ENCODE assay signal across 24 cellular contexts in genomic region chr15:76061700-76062099, GRCh38. TPM values are rescaled to one million over a fixed set of nuclear protein-coding genes. Genes with fewer than 3 reads are reported as not detected.
"Had no signal": no experiment of that assay in that cellular context is flagged by ENCODE, and none has a peak within 500 bp of the region (broad histone marks: within the 10 kb centered on the region; RNA-seq: fewer than 3 reads in every experiment).

No MANE protein-coding gene starts in this region.

- DNase-seq: cortex of kidney; dorsolateral prefrontal cortex; effector CD8-positive, alpha-beta T cell; gastrocnemius medialis; heart right ventricle; hypothalamus; mesendoderm; naive thymus-derived CD4-positive, alpha-beta T cell; spleen; stimulated activated CD4-positive, alpha-beta T cell treated with anti-CD3 and anti-CD28 coated beads, Interleukin-15, amount 100 ng/mL, for 24 hours; stimulated activated CD4-positive, alpha-beta T cell treated with anti-CD3 and anti-CD28 coated beads, Interleukin-1b, Interleukin-23, amount 100 ng/mL, for 48 hours; stimulated activated CD4-positive, alpha-beta T cell treated with anti-CD3 and anti-CD28 coated beads, Interleukin-4, amount 100 ng/mL, for 24 hours; stimulated activated naive CD8-positive, alpha-beta T cell treated with anti-CD3 and anti-CD28 coated beads, Interleukin-15, amount 100 ng/mL, for 72 hours; testis had no signal

- ATAC-seq: esophagus mucosa; heart right ventricle; naive thymus-derived CD4-positive, alpha-beta T cell; sciatic nerve; stimulated activated memory B cell treated with anti-CD40 and anti-IgM and Interleukin-4, amounts not matched to agents 10 μg/mL and 1 μg/mL and 100 μg/mL, for 72 hours; stimulated activated naive CD8-positive, alpha-beta T cell treated with anti-CD3 and anti-CD28 coated beads, Interleukin-15, amount 100 ng/mL, for 72 hours had no signal

- H3K27ac Mint-ChIP-seq: naive thymus-derived CD4-positive, alpha-beta T cell; stimulated activated memory B cell treated with anti-CD40 and anti-IgM and Interleukin-4, amounts not matched to agents 10 μg/mL and 1 μg/mL and 100 μg/mL, for 72 hours; stimulated activated naive CD8-positive, alpha-beta T cell treated with anti-CD3 and anti-CD28 coated beads, Interleukin-15, amount 100 ng/mL, for 72 hours had no signal

- FAIRE-seq: islet of Langerhans had no signal

- H3K36me3 Mint-ChIP-seq: naive thymus-derived CD4-positive, alpha-beta T cell; stimulated activated memory B cell treated with anti-CD40 and anti-IgM and Interleukin-4, amounts not matched to agents 10 μg/mL and 1 μg/mL and 100 μg/mL, for 72 hours had no signal

- H3K9me3 Mint-ChIP-seq: naive thymus-derived CD4-positive, alpha-beta T cell; stimulated activated memory B cell treated with anti-CD40 and anti-IgM and Interleukin-4, amounts not matched to agents 10 μg/mL and 1 μg/mL and 100 μg/mL, for 72 hours; stimulated activated naive CD8-positive, alpha-beta T cell treated with anti-CD3 and anti-CD28 coated beads, Interleukin-15, amount 100 ng/mL, for 72 hours had no signal

- H3K4me3 Mint-ChIP-seq: stimulated activated memory B cell treated with anti-CD40 and anti-IgM and Interleukin-4, amounts not matched to agents 10 μg/mL and 1 μg/mL and 100 μg/mL, for 72 hours; stimulated activated naive CD8-positive, alpha-beta T cell treated with anti-CD3 and anti-CD28 coated beads, Interleukin-15, amount 100 ng/mL, for 72 hours had no signal

RNA-seq across cellular contexts. Expression of gene TMEM266, which starts 1.9 kb away (rescaled TPM):
- total RNA-seq: lung microvascular endothelial cell; mononuclear cell; naive thymus-derived CD4-positive, alpha-beta T cell; pulmonary artery endothelial cell; skeletal muscle tissue had no signal
- polyA plus RNA-seq: naive thymus-derived CD4-positive, alpha-beta T cell had no signal

RNA-seq across cellular contexts. Expression of gene NRG4, which starts 49.5 kb away (rescaled TPM):
- total RNA-seq: fibroblast of lung; lung microvascular endothelial cell; naive thymus-derived CD4-positive, alpha-beta T cell; pulmonary artery endothelial cell; skeletal muscle tissue; subcutaneous adipose tissue had no signal
- polyA plus RNA-seq: heart right ventricle; naive thymus-derived CD4-positive, alpha-beta T cell had no signal
